ENCODE assay signal across 29 cellular contexts in the genomic region with DNA sequence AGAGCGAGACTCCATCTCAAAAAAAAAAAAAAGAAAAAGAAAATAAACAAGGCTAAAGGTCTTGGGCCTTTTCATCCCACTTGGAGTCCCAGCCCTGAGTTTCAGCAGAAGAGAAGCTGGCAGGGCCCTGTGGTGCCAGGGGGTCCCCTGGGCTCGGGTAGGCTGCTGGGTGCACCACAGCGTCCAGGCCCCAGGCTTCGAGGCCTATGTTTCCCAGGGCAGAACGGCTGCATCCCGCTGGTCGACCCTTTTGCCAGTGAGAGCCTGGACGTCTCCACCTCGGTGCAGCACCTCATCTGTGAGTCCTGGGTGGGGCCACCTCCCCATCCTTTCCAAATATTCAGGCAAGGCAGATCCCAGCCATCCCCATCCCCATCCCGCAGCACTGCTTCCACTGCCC. TPM values are rescaled to one million over a fixed set of nuclear protein-coding genes. Genes with fewer than 3 reads are reported as not detected.
"Had no signal": no experiment of that assay in that cellular context is flagged by ENCODE, and none has a peak within 500 bp of the region (broad histone marks: within the 10 kb centered on the region; RNA-seq: fewer than 3 reads in every experiment).

No MANE protein-coding gene starts in this region.

- H3K9me3 ChIP-seq: colonic mucosa, esophagus squamous epithelium, gastroesophageal sphincter, neutrophil, right atrium auricular region, sigmoid colon had no signal

- H3K9me3 Mint-ChIP-seq: immature natural killer cell; naive B cell; nephron; stimulated activated naive B cell treated with anti-CD40 and anti-IgM and Interleukin-4, amounts not matched to agents 10 μg/mL and 1 μg/mL and 100 μg/mL, for 72 hours; stimulated activated naive CD8-positive, alpha-beta T cell treated with anti-CD3 and anti-CD28 coated beads, Interleukin-15, amount 100 ng/mL, for 72 hours had no signal

- DNase-seq: cerebellar nuclear complex; colonic mucosa; dermis blood vessel endothelial cell; effector CD4-positive, alpha-beta T cell; esophagus squamous epithelium; foreskin fibroblast; immature natural killer cell; left colon; left ventricle myocardium superior; mesenchymal stem cell; naive B cell; sigmoid colon; stimulated activated CD4-positive, alpha-beta T cell treated with anti-CD3 and anti-CD28 coated beads, Interleukin-2, amount 100 ng/mL, for 24 hours; stimulated activated CD4-positive, alpha-beta T cell treated with anti-CD3 and anti-CD28 coated beads, Interleukin-4, amount 100 ng/mL, for 4 hours; stimulated activated naive B cell treated with anti-CD40 and anti-IgM and Interleukin-4, amounts not matched to agents 10 μg/mL and 1 μg/mL and 100 μg/mL, for 72 hours; stimulated activated naive CD8-positive, alpha-beta T cell treated with anti-CD3 and anti-CD28 coated beads, Interleukin-15, amount 100 ng/mL, for 72 hours; trophoblast cell had no signal

- ATAC-seq: gastroesophageal sphincter; left colon; left ventricle myocardium superior; stimulated activated naive B cell treated with anti-CD40 and anti-IgM and Interleukin-4, amounts not matched to agents 10 μg/mL and 1 μg/mL and 100 μg/mL, for 72 hours; stimulated activated naive CD8-positive, alpha-beta T cell treated with anti-CD3 and anti-CD28 coated beads, Interleukin-15, amount 100 ng/mL, for 72 hours had no signal

- H3K27ac Mint-ChIP-seq: immature natural killer cell; stimulated activated naive B cell treated with anti-CD40 and anti-IgM and Interleukin-4, amounts not matched to agents 10 μg/mL and 1 μg/mL and 100 μg/mL, for 72 hours; stimulated activated naive CD8-positive, alpha-beta T cell treated with anti-CD3 and anti-CD28 coated beads, Interleukin-15, amount 100 ng/mL, for 72 hours had no signal

- H3K36me3 Mint-ChIP-seq: immature natural killer cell, naive B cell had no signal

- H3K4me3 Mint-ChIP-seq: immature natural killer cell; nephron; stimulated activated naive B cell treated with anti-CD40 and anti-IgM and Interleukin-4, amounts not matched to agents 10 μg/mL and 1 μg/mL and 100 μg/mL, for 72 hours; stimulated activated naive CD8-positive, alpha-beta T cell treated with anti-CD3 and anti-CD28 coated beads, Interleukin-15, amount 100 ng/mL, for 72 hours had no signal

- FAIRE-seq: kidney had no signal

- H3K4me3 ChIP-seq: colonic mucosa, esophagus squamous epithelium, gastroesophageal sphincter, lung, right atrium auricular region, sigmoid colon, skin epidermis had no signal

- H3K27ac ChIP-seq: colonic mucosa, epithelial cell of prostate, esophagus squamous epithelium, gastroesophageal sphincter, neutrophil, right atrium auricular region, sigmoid colon, skin epidermis had no signal

- H3K4me1 ChIP-seq: colonic mucosa had no signal

- H3K36me3 ChIP-seq: colonic mucosa, esophagus squamous epithelium, gastroesophageal sphincter, neutrophil, right atrium auricular region, sigmoid colon had no signal

RNA-seq across cellular contexts. Expression of gene TMEM235, which starts 2.2 kb away (rescaled TPM):
- total RNA-seq: colonic mucosa, gastroesophageal sphincter, kidney, left colon, left ventricle myocardium superior, osteocyte, posterior vena cava, right atrium auricular region, sigmoid colon, subcutaneous adipose tissue, urinary bladder had no signal
- polyA plus RNA-seq: immature natural killer cell, urinary bladder had no signal
